In genomic region chr5:140631063-140631462, GRCh38 we compare ENCODE assay signal across 2 cellular contexts.
TF ChIP-seq lines count a peak whose summit lies in the region.

No MANE protein-coding gene starts in this region.

TF ChIP-seq in liver, 16 proteins besides CTCF, POLR2A, EP300 and RAD21:
- TF ChIP-seq EGR1 (IDR thresholded peaks at IDR 0.05; ENCODE audit: low read depth in 2 of 2) (no peak), FOXA1 (IDR thresholded peaks at IDR 0.05) (no peak), GABPA (IDR thresholded peaks at IDR 0.05 in 1 of 2, conservative IDR thresholded peaks at IDR 0.05 in 1 of 2) (no peak), ZBTB33 (IDR thresholded peaks at IDR 0.05) (peak; percentile 19), RXRA (IDR thresholded peaks at IDR 0.05) (no peak), TAF1 (conservative IDR thresholded peaks at IDR 0.05) (peak; percentile 18), HNF4A (conservative IDR thresholded peaks at IDR 0.05) (no peak), YY1 (IDR thresholded peaks at IDR 0.05) (peak; percentile 29)

TF ChIP-seq in HepG2, 621 proteins besides CTCF, POLR2A, EP300 and RAD21:
- TF ChIP-seq NFATC3 (CRISPR knock-in tag; IDR thresholded peaks at IDR 0.05) (no peak), MLLT10 (CRISPR knock-in tag; IDR thresholded peaks at IDR 0.05) (no peak), FOXM1 (CRISPR knock-in tag; IDR thresholded peaks at IDR 0.05) (no peak), HNRNPH1 (optimal IDR thresholded peaks at IDR 0.05; ENCODE audit: low read depth, low read length) (no peak), ZNF331 (CRISPR knock-in tag; IDR thresholded peaks at IDR 0.05) (no peak), ELF3 (CRISPR knock-in tag; IDR thresholded peaks at IDR 0.05) (no peak), ZBTB14 (CRISPR knock-in tag; IDR thresholded peaks at IDR 0.05) (no peak), ETV6 (CRISPR knock-in tag; conservative IDR thresholded peaks at IDR 0.05) (no peak), ZNF577 (CRISPR knock-in tag; IDR thresholded peaks at IDR 0.05; ENCODE audit: borderline replicate concordance, low read depth) (no peak), ATRX (CRISPR knock-in tag; IDR thresholded peaks at IDR 0.05; ENCODE audit: borderline replicate concordance) (no peak), HNF4A (CRISPR knock-in tag; IDR thresholded peaks at IDR 0.05) (no peak), ZNF543 (CRISPR knock-in tag; IDR thresholded peaks at IDR 0.05) (no peak), ZNF138 (CRISPR knock-in tag; IDR thresholded peaks at IDR 0.05; ENCODE audit: low read depth) (no peak), PRPF4 (IDR thresholded peaks at IDR 0.05; ENCODE audit: low read depth, low read length, poor library complexity, severe bottlenecking) (no peak), EEA1 (CRISPR knock-in tag; IDR thresholded peaks at IDR 0.05; ENCODE audit: borderline replicate concordance) (no peak), NR1H2 (CRISPR knock-in tag; IDR thresholded peaks at IDR 0.05; ENCODE audit: borderline replicate concordance, low read depth) (no peak), ZNF749 (CRISPR knock-in tag; IDR thresholded peaks at IDR 0.05; ENCODE audit: borderline replicate concordance) (no peak)
